In the genomic region with DNA sequence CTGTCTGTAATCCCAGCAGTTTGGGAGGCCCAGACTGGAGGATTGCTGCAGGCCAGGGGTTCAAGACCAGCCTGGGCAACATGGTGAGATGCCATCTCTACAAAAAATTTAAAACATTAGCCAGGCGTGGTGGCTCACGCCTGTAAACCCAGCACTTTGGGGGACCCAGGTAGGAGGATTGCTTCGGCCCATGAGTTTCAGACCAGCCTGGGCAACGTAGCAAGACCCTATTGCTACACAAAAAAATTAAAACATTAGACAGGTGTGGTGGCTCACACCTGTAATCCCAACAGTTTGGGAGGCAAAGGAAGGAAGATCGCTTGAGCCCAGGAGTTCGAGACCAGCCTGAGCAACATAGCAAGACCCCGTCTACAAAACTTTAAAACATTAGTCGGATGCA, we compare ENCODE assay signal across 8 cellular contexts. TPM values are rescaled to one million over a fixed set of nuclear protein-coding genes. Genes with fewer than 3 reads are reported as not detected.
DNase-seq lines count a peak whose midpoint lies in the region; ATAC-seq and TF ChIP-seq lines count a peak whose summit lies in the region.

No MANE protein-coding gene starts in this region.

- peak overlapping the region; percentile 94 for H3K27ac ChIP-seq in vagina

- no peak for ATAC-seq in left cardiac atrium
- ATAC-seq in mucosa of descending colon: no peak
- no peak for ATAC-seq in GM19395 (IDR thresholded peaks at IDR 0.05; ENCODE audit: unreplicated experiment)

- intact Hi-C loops in cardiac septum (cut with DNase I) (loop anchor here (5.0 kb wide), 1 partner anchor 157 kb away; no protein-coding TSS in a partner anchor), left cardiac atrium (cut with DNase I) (loop anchor here in 1 of 2 donors (10.0 kb wide), 1 partner anchor 175 kb away; no protein-coding TSS in a partner anchor), mucosa of descending colon (cut with DNase I, micrococcal nuclease) (no loop called here), vagina (cut with DNase I) (no loop called here)

- peak overlapping the region; percentile 69 to 78 for H3K4me3 ChIP-seq in cardiac fibroblast (replicated peaks in 1 of 2; ENCODE audit: low read depth in 2 of 2, low read length in 2 of 2)
- H3K4me3 ChIP-seq in mucosa of descending colon: peak overlapping the region; percentile 84
- H3K4me3 ChIP-seq in vagina: peak overlapping the region; percentile 81 to 99

- H3K36me3 ChIP-seq in mucosa of descending colon (ENCODE audit: low read depth) (no peaks in the 10 kb centered on the region), vagina (no peaks in the 10 kb centered on the region)

- DNase-seq in cardiac septum (ENCODE audit: low spot score) (peak; percentile 50), left cardiac atrium (no peak), cardiac fibroblast (ENCODE audit: low read depth in 2 of 2) (no peak), mucosa of descending colon (no peak), vagina (ENCODE audit: extremely low spot score in 2 of 2) (no peak), EL (no peak), COLO668 (lab: John Stamatoyannopoulos, UW; ENCODE audit: unreplicated experiment) (no peak)

- no peak for TF ChIP-seq POLR2A in vagina (IDR thresholded peaks at IDR 0.05)

- no peak for TF ChIP-seq CTCF in cardiac fibroblast (IDR thresholded peaks at IDR 0.05; ENCODE audit: low read depth, low read length)
- TF ChIP-seq CTCF in mucosa of descending colon (IDR thresholded peaks at IDR 0.05): no peak
- TF ChIP-seq CTCF in vagina (IDR thresholded peaks at IDR 0.05): no peak

- H3K4me1 ChIP-seq in mucosa of descending colon (ENCODE audit: low read depth): peaks cover 32% of the 10 kb centered on the region
- H3K4me1 ChIP-seq in vagina: peaks cover 31% of the 10 kb centered on the region

- H3K9me3 ChIP-seq in mucosa of descending colon (no peaks in the 10 kb centered on the region), vagina (no peaks in the 10 kb centered on the region)

- no peaks in the 10 kb centered on the region for H3K27me3 ChIP-seq in vagina

RNA-seq across cellular contexts. Expression of a gene that starts 1.3 kb away (rescaled TPM):
- total RNA-seq in cardiac septum: 24.9 TPM
- 10 to 100 TPM; 21.0 to 34.0 TPM for total RNA-seq in left cardiac atrium
- total RNA-seq in mucosa of descending colon: 10 to 100 TPM; 24.9 to 52.4 (median 37.5) TPM
- total RNA-seq in vagina: 26.0 TPM

RNA-seq across cellular contexts. Expression of a gene that starts 1.3 kb away (rescaled TPM):
- 45.1 TPM for total RNA-seq in cardiac septum
- total RNA-seq in left cardiac atrium: 10 to 100 TPM; 37.7 to 45.0 TPM
- total RNA-seq in mucosa of descending colon: 10 to 100 TPM; 43.0 to 71.2 (median 47.8) TPM
- 32.7 TPM for total RNA-seq in vagina
